Comparison of ENCODE assay signal across 1 cellular context in genomic region chr11:35337136-35337918, GRCh38.
TF ChIP-seq lines count a peak whose summit lies in the region.

No MANE protein-coding gene starts in this region.

TF ChIP-seq in HCT116, 20 proteins besides CTCF, POLR2A, EP300 and RAD21 (continued from another document):
- TF ChIP-seq REST (IDR thresholded peaks at IDR 0.05; ENCODE audit: low read depth), result no peak
- peak; percentile 99 for TF ChIP-seq FOSL1 (IDR thresholded peaks at IDR 0.05; ENCODE audit: low read depth)
- TF ChIP-seq CBX3 (IDR thresholded peaks at IDR 0.05; ENCODE audit: low read depth), result peak; percentile 93; the same call in 1 of the 2 replicates
- TF ChIP-seq ELF1 (IDR thresholded peaks at IDR 0.05; ENCODE audit: borderline replicate concordance, low read depth), result no peak
- TF ChIP-seq ZFX (IDR thresholded peaks at IDR 0.05), result no peak
- TF ChIP-seq EGR1 (IDR thresholded peaks at IDR 0.05; ENCODE audit: low read depth), result no peak
- peak; percentile 67; the same call in 1 of the 2 replicates for TF ChIP-seq ATF3 (IDR thresholded peaks at IDR 0.05)
TF ChIP-seq in HCT116: peak in this region for 13.
